In genomic region chr11:45671246-45672171, GRCh38 we compare ENCODE assay signal across 1 cellular context.
TF ChIP-seq lines count a peak whose summit lies in the region.

No MANE protein-coding gene starts in this region.

TF ChIP-seq in GM23338, 12 proteins besides CTCF, POLR2A, EP300 and RAD21 (continued from another document):
- TF ChIP-seq ZNF462 (CRISPR knock-in tag; IDR thresholded peaks at IDR 0.05), result no peak
- TF ChIP-seq ZNF331 (CRISPR knock-in tag; IDR thresholded peaks at IDR 0.05; ENCODE audit: low read depth), result no peak
